27 cellular contexts compared by ENCODE assay signal in the genomic region with DNA sequence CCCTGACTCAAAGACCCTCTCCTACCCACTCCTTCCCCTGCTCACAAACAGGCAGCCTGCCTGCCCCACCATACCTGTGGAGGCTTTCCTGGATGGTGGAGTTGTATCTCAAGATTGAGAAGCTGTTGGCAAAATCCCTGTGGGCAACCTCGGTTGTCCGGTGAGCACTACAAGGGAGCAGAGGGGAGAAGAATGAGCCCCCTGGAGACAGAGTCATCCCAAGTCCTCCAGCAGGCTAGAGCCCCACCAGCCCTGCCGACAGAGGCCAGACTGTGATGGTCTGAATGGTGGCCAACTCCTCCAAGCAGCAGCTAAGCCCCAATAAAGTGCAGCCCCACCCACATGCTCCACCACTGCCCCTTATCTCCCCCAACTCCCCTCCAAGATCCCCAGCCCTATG. TPM values are rescaled to one million over a fixed set of nuclear protein-coding genes. Genes with fewer than 3 reads are reported as not detected.
"Had no signal": no experiment of that assay in that cellular context is flagged by ENCODE, and none has a peak within 500 bp of the region (broad histone marks: within the 10 kb centered on the region; RNA-seq: fewer than 3 reads in every experiment).

No MANE protein-coding gene starts in this region.

- H3K36me3 Mint-ChIP-seq: natural killer cell, neural progenitor cell had no signal

- H3K4me3 ChIP-seq: esophagus muscularis mucosa, heart left ventricle, lower lobe of right lung, neural progenitor cell, right lobe of liver, stomach, thyroid gland had no signal

- H3K36me3 ChIP-seq: brain microvascular endothelial cell, esophagus muscularis mucosa, heart left ventricle, lower lobe of right lung, neural progenitor cell, right lobe of liver, stomach, thyroid gland had no signal

- H3K9me3 ChIP-seq: esophagus muscularis mucosa, heart left ventricle, lower lobe of right lung, right lobe of liver, stomach, thyroid gland had no signal

- DNase-seq: activated CD4-positive, alpha-beta T cell treated with anti-CD3 and anti-CD28 coated beads for 48 hours; activated CD4-positive, alpha-beta T cell treated with anti-CD3 and anti-CD28 coated beads, Interleukin-2, amount 50 U/mL, for 48 hours; activated gamma-delta T cell; activated naive CD4-positive, alpha-beta T cell treated with anti-CD3 and anti-CD28 coated beads, Interleukin-2, amount 50 U/mL, for 16 hours; amniotic stem cell; brain microvascular endothelial cell; caudate nucleus; foreskin keratinocyte; hypothalamus; immature natural killer cell; lower lobe of right lung; mesenchymal stem cell; natural killer cell; small intestine; stimulated activated CD4-positive, alpha-beta T cell treated with anti-CD3 and anti-CD28 coated beads, Interleukin-4, amount 100 ng/mL, for 24 hours; stimulated activated naive B cell treated with anti-CD40 and anti-IgM and Interleukin-4, amounts not matched to agents 10 μg/mL and 1 μg/mL and 100 μg/mL, for 72 hours; stomach; T-helper 1 cell; thyroid gland had no signal

- H3K9ac ChIP-seq: neural progenitor cell had no signal

- H3K27ac Mint-ChIP-seq: immature natural killer cell; stimulated activated naive B cell treated with anti-CD40 and anti-IgM and Interleukin-4, amounts not matched to agents 10 μg/mL and 1 μg/mL and 100 μg/mL, for 72 hours; T-helper 2 cell treated with Interferon-gamma antibody and Interleukin-4, amounts not matched to agents 5 μg/mL and 100 μg/mL, for 36 hours had no signal

- H3K9me3 Mint-ChIP-seq: immature natural killer cell; natural killer cell; neural progenitor cell; stimulated activated naive B cell treated with anti-CD40 and anti-IgM and Interleukin-4, amounts not matched to agents 10 μg/mL and 1 μg/mL and 100 μg/mL, for 72 hours; T-helper 2 cell treated with Interferon-gamma antibody and Interleukin-4, amounts not matched to agents 5 μg/mL and 100 μg/mL, for 36 hours had no signal

- ATAC-seq: foreskin keratinocyte; heart left ventricle; lower lobe of right lung; right lobe of liver; stimulated activated naive B cell treated with anti-CD40 and anti-IgM and Interleukin-4, amounts not matched to agents 10 μg/mL and 1 μg/mL and 100 μg/mL, for 72 hours had no signal

- H3K4me3 Mint-ChIP-seq: immature natural killer cell; natural killer cell; neural progenitor cell; stimulated activated naive B cell treated with anti-CD40 and anti-IgM and Interleukin-4, amounts not matched to agents 10 μg/mL and 1 μg/mL and 100 μg/mL, for 72 hours; T-helper 2 cell treated with Interferon-gamma antibody and Interleukin-4, amounts not matched to agents 5 μg/mL and 100 μg/mL, for 36 hours had no signal

- H3K4me1 ChIP-seq: right lobe of liver, thyroid gland had no signal

- H3K27ac ChIP-seq: brain microvascular endothelial cell, esophagus muscularis mucosa, foreskin keratinocyte, heart left ventricle, lower lobe of right lung, neural progenitor cell, right lobe of liver, stomach, thyroid gland had no signal

- H3K27me3 ChIP-seq: brain microvascular endothelial cell, neural progenitor cell, right lobe of liver, thyroid gland had no signal

RNA-seq across cellular contexts. Expression of a gene that starts 17.5 kb away (rescaled TPM):
- total RNA-seq: chondrocyte, esophagus muscularis mucosa, kidney epithelial cell, renal cortical epithelial cell had no signal

RNA-seq across cellular contexts. Expression of a gene that starts 35.2 kb away (rescaled TPM):
- total RNA-seq: foreskin keratinocyte had no signal
- polyA plus RNA-seq: immature natural killer cell had no signal
